In the genomic region with DNA sequence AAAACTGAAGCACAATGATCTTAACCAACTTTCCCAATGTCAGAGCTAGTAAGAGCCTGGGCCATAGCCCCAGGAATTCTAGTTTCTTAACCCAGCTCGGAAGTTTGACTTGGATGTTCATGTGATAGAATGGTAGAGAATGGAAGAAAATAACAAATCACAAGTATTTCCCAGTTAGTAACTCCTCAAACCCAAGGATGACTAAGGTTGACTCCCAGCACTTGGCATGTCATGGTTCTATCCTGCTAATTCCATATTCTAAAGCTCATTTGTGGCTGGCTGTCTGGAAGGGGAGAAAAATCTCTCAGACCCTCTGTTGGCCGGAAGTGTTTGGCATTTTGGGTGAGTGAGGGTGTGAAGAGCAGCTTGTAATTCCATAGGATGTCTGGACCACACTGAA, we compare ENCODE assay signal across 1 cellular context.
TF ChIP-seq lines count a peak whose summit lies in the region.

No MANE protein-coding gene starts in this region.

TF ChIP-seq in SK-N-SH, 30 proteins besides CTCF, POLR2A, EP300 and RAD21 (continued from another document):
- TF ChIP-seq TAF1 (IDR thresholded peaks at IDR 0.05; ENCODE audit: borderline replicate concordance, low read depth, low read length) (no peak), TEAD4 (IDR thresholded peaks at IDR 0.05; ENCODE audit: borderline replicate concordance, insufficient read depth) (no peak), MXI1 (IDR thresholded peaks at IDR 0.05; ENCODE audit: low read depth, low read length) (no peak), GABPA (IDR thresholded peaks at IDR 0.05; ENCODE audit: low read depth) (no peak), ELF1 (IDR thresholded peaks at IDR 0.05) (no peak), GATA2 (CRISPR knock-in tag; IDR thresholded peaks at IDR 0.05) (no peak)
TF ChIP-seq in SK-N-SH: peak in this region for 0.
